In genomic region chr5:66828046-66828550, GRCh38 we compare ENCODE assay signal across 8 cellular contexts.
DNase-seq lines count a peak whose midpoint lies in the region; ATAC-seq and TF ChIP-seq lines count a peak whose summit lies in the region.

No MANE protein-coding gene starts in this region.

- TF ChIP-seq EP300 in neural cell (conservative IDR thresholded peaks at IDR 0.05; ENCODE audit: poor library complexity, severe bottlenecking) = no peak

- peaks cover 49% of the 10 kb centered on the region for H3K4me1 ChIP-seq in HUES48 (ENCODE audit: control insufficient read depth, insufficient read depth, low read length)

- TF ChIP-seq CTCF in endothelial cell (IDR thresholded peaks at IDR 0.05; ENCODE audit: unreplicated experiment) (no peak), neural cell (IDR thresholded peaks at IDR 0.05; ENCODE audit: poor library complexity, severe bottlenecking) (no peak)

- H3K4me1 Mint-ChIP-seq in endothelial cell (ENCODE audit: unreplicated experiment) = peaks cover 44% of the 10 kb centered on the region

- peak overlapping the region; percentile 98 for H3K4me3 Mint-ChIP-seq in endothelial cell (ENCODE audit: unreplicated experiment)

- H3K9me3 ChIP-seq in HUES48 (ENCODE audit: control insufficient read depth, insufficient read depth, low read length) (no peaks in the 10 kb centered on the region), neural cell (ENCODE audit: low read length) (no peaks in the 10 kb centered on the region)

- no peak for TF ChIP-seq RAD21 in neural cell (conservative IDR thresholded peaks at IDR 0.05)

- H3F3A ChIP-seq in neural cell (ENCODE audit: insufficient read depth, low read length, poor library complexity, severe bottlenecking) = no peaks in the 10 kb centered on the region

- H3K27me3 ChIP-seq in HUES48 (ENCODE audit: control insufficient read depth, insufficient read depth, low read length) (peaks cover 10% of the 10 kb centered on the region), neural cell (ENCODE audit: insufficient read depth, low read depth, low read length) (peaks cover 21% of the 10 kb centered on the region)

- no peaks in the 10 kb centered on the region for H3K9me2 ChIP-seq in neural cell (ENCODE audit: insufficient read depth, low read length)

- DNase-seq in endothelial cell (ENCODE audit: low spot score) = no peak
- DNase-seq in stimulated activated CD4-positive, alpha-beta T cell treated with anti-CD3 and anti-CD28 coated beads, Interleukin-4, amount 100 ng/mL, for 1 hour = no peak
- no peak for DNase-seq in cerebellar nuclear complex (lab: John Stamatoyannopoulos, UW)
- no peak for DNase-seq in NCI-H2107 (lab: John Stamatoyannopoulos, UW)
- DNase-seq in H4 (ENCODE audit: low spot score) = no peak

- H3K9ac ChIP-seq in HUES48 (ENCODE audit: low read depth, low read length) (peak overlapping the region; percentile 24), neural cell (ENCODE audit: low read length) (peak overlapping the region; percentile 28)

- no peaks in the 10 kb centered on the region for H4K20me1 ChIP-seq in neural cell (ENCODE audit: insufficient read depth)

- H3K27me3 Mint-ChIP-seq in endothelial cell (ENCODE audit: unreplicated experiment) = peaks cover 6% of the 10 kb centered on the region

- peak overlapping the region; percentile 99 for H3K27ac Mint-ChIP-seq in endothelial cell (ENCODE audit: unreplicated experiment)

- H3K4me2 ChIP-seq in neural cell (ENCODE audit: low read length) = peak overlapping the region; percentile 59

- H3K36me3 Mint-ChIP-seq in endothelial cell (ENCODE audit: low read depth, unreplicated experiment) = no peaks in the 10 kb centered on the region

- no peaks in the 10 kb centered on the region for H3K9me3 Mint-ChIP-seq in endothelial cell (ENCODE audit: unreplicated experiment)

- peak; percentile 8 for ATAC-seq in GM18861 (IDR thresholded peaks at IDR 0.05; ENCODE audit: unreplicated experiment)

- H3K27ac ChIP-seq in HUES48 (ENCODE audit: low read depth, low read length) = peak overlapping the region; percentile 85
- no peak overlapping the region for H3K27ac ChIP-seq in neural cell (ENCODE audit: low read length)

- H3K4me3 ChIP-seq in HUES48 (ENCODE audit: low read depth, low read length) = peak overlapping the region; percentile 63
- H3K4me3 ChIP-seq in neural cell (ENCODE audit: low read length) = peak overlapping the region; percentile 61

- H3K36me3 ChIP-seq in HUES48 (ENCODE audit: control insufficient read depth, insufficient read depth, low read length) (no peaks in the 10 kb centered on the region), neural cell (ENCODE audit: insufficient read depth, low read length) (no peaks in the 10 kb centered on the region)

- no peaks in the 10 kb centered on the region for H3K79me2 ChIP-seq in neural cell (replicated peaks; ENCODE audit: insufficient read depth, low read length)

- no peak overlapping the region for H2AFZ ChIP-seq in neural cell (ENCODE audit: low read depth, low read length)

TF ChIP-seq in neural cell, 6 proteins besides CTCF, POLR2A, EP300 and RAD21:
- TF ChIP-seq MXI1 (conservative IDR thresholded peaks at IDR 0.05; ENCODE audit: poor library complexity, severe bottlenecking) = no peak
- TF ChIP-seq SMC3 (conservative IDR thresholded peaks at IDR 0.05; ENCODE audit: poor library complexity) = no peak
- no peak for TF ChIP-seq REST (IDR thresholded peaks at IDR 0.05; ENCODE audit: borderline replicate concordance)
- TF ChIP-seq POLR2AphosphoS5 (IDR thresholded peaks at IDR 0.05) = no peak
- TF ChIP-seq TAF1 (IDR thresholded peaks at IDR 0.05; ENCODE audit: low read depth) = no peak
- TF ChIP-seq EZH2 (IDR thresholded peaks at IDR 0.05; ENCODE audit: borderline replicate concordance, insufficient read depth, low read length, poor library complexity, severe bottlenecking) = no peak
